ENCODE assay signal across 21 cellular contexts in the genomic region with DNA sequence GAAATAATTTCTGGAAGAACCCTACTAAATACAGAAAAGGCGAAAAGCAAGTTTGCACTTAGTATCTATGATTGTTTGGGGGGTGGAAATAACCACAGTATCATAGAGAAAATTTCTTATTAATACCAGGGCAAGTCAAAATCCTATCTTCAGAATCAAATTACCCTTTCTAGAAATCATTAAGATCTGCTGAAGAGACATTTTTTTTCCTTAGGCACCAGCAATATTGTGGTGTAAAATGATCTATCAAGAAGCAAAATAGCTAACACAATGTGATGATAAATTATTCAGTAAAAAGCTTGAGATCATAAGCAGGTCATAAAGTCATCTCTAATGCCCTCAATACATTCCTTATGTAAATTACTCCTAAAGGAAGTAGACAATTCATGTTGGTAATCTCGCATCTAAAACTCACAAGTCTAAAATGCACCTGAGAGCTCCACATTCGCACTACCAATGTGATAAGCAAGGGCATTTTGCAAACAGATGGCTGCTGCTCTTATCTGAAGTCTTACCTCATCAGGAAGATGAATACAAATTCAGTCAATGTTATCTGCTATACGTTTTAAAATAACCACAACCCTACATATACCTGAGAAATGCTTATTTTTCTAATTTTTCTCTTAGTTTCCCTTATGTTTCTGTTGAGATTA. TPM values are rescaled to one million over a fixed set of nuclear protein-coding genes. Genes with fewer than 3 reads are reported as not detected.
DNase-seq lines count a peak whose midpoint lies in the region; ATAC-seq, FAIRE-seq and TF ChIP-seq lines count a peak whose summit lies in the region.
"Had no signal": no experiment of that assay in that cellular context is flagged by ENCODE, and none has a peak within 500 bp of the region (broad histone marks: within the 10 kb centered on the region; RNA-seq: fewer than 3 reads in every experiment).

No MANE protein-coding gene starts in this region.

- no peak for TF ChIP-seq CTCF in foreskin keratinocyte (conservative IDR thresholded peaks at IDR 0.05)

- no peaks in the 10 kb centered on the region for H3K27me3 ChIP-seq in foreskin keratinocyte
- H3K27me3 ChIP-seq: BE2C, MG63 had no signal

- FAIRE-seq in islet of Langerhans (lab: Jason Lieb, UNC): peak; percentile 91
- FAIRE-seq: GM12878, GM19239, H1 had no signal

- ATAC-seq in GM19328 (IDR thresholded peaks at IDR 0.05; ENCODE audit: unreplicated experiment) (no peak), foreskin keratinocyte (no peak), GM19452 (IDR thresholded peaks at IDR 0.05; ENCODE audit: unreplicated experiment) (no peak)
- ATAC-seq: GM12878 had no signal

- no peak overlapping the region for H3K27ac ChIP-seq in foreskin keratinocyte

- DNase-seq in NCI-H2029 (lab: John Stamatoyannopoulos, UW): peak; percentile 54
- DNase-seq in NCI-H2029 treated with DMSO at 0.1 percent for 48 hours (lab: John Stamatoyannopoulos, UW): no peak
- peak; percentile 11 for DNase-seq in NCI-H69 (lab: John Stamatoyannopoulos, UW)
- no peak for DNase-seq in foreskin keratinocyte
- DNase-seq in activated CD4-positive, CD25-positive, alpha-beta regulatory T cell (lab: John Stamatoyannopoulos, UW): no peak
- DNase-seq: BE2C; CD4-positive, CD25-positive, alpha-beta regulatory T cell; COR-L47; EL; Kasumi-1; MG63; NCI-H1048; NCI-H1436; NCI-H2081; NCI-H2227 treated with DMSO at 0.1 percent for 48 hours had no signal

- H3K4me1 ChIP-seq in foreskin keratinocyte: no peaks in the 10 kb centered on the region

RNA-seq across cellular contexts. Expression of a gene that starts 14.6 kb away (rescaled TPM):
- total RNA-seq in foreskin keratinocyte: 16.1 and 21.6 TPM in 2 replicates
- 6.5 and 6.9 TPM in 2 replicates for polyA plus RNA-seq in foreskin keratinocyte

RNA-seq across cellular contexts. Expression of a gene that starts 51.6 kb away (rescaled TPM):
- total RNA-seq in foreskin keratinocyte: 26.2 and 32.1 TPM in 2 replicates
- 9.8 and 9.9 TPM in 2 replicates for polyA plus RNA-seq in foreskin keratinocyte

Comparison
In these comparisons a context has a peak if more than half of its experiments do, and no peak if none do; other contexts are left out.
1. DNase-seq: peak in NCI-H2029 (single experiment) and NCI-H69 (single experiment); none in NCI-H2029 treated with DMSO at 0.1 percent for 48 hours (single experiment), foreskin keratinocyte (0 of 2) and activated CD4-positive, CD25-positive, alpha-beta regulatory T cell (0 of 4).